Comparison of ENCODE assay signal across 1 cellular context in genomic region chr15:40182358-40183029, GRCh38.
TF ChIP-seq lines count a peak whose summit lies in the region.

No MANE protein-coding gene starts in this region.

TF ChIP-seq in SK-N-SH, 30 proteins besides CTCF, POLR2A, EP300 and RAD21 (continued from another document):
- TF ChIP-seq CHD2 (IDR thresholded peaks at IDR 0.05; ENCODE audit: low read length, partially characterized antibody) (no peak), MXI1 (IDR thresholded peaks at IDR 0.05; ENCODE audit: low read depth, low read length) (no peak), JUND (IDR thresholded peaks at IDR 0.05) (no peak), FOXJ3 (CRISPR knock-in tag; IDR thresholded peaks at IDR 0.05) (no peak), GABPA (IDR thresholded peaks at IDR 0.05; ENCODE audit: low read depth) (no peak), ELF1 (IDR thresholded peaks at IDR 0.05) (no peak), TEAD4 (IDR thresholded peaks at IDR 0.05; ENCODE audit: borderline replicate concordance, insufficient read depth) (no peak), TAF1 (IDR thresholded peaks at IDR 0.05; ENCODE audit: borderline replicate concordance, low read depth, low read length) (no peak)
